Comparison of ENCODE assay signal across 9 cellular contexts in the genomic region with DNA sequence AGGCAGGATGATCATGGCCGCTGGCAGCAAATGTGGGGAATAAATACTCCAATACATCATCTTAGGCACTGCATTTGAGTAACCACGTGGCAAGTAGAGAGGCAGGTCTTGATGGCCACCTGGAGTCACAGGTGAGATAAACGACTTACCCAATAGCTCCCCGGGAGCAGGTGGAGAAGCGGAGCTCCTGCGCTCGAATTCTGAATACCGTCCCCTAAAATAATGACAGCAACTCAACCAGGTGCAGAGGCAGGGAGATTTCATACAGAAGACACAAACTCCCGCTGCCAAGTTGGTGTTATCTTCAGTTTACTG. TPM values are rescaled to one million over a fixed set of nuclear protein-coding genes. Genes with fewer than 3 reads are reported as not detected.
A peak's percentile ranks its signal among the peaks of the same experiment; 100 is the strongest.
DNase-seq lines count a peak whose midpoint lies in the region; ATAC-seq and TF ChIP-seq lines count a peak whose summit lies in the region.
"Had no signal": no experiment of that assay in that cellular context is flagged by ENCODE, and none has a peak within 500 bp of the region (broad histone marks: within the 10 kb centered on the region; RNA-seq: fewer than 3 reads in every experiment).

No MANE protein-coding gene starts in this region.

- peak overlapping the region in 1 of 2 experiments; percentile 15 for H2BK12ac ChIP-seq in mesenchymal stem cell (ENCODE audit: low read length in 2 of 2)

- H3K27ac ChIP-seq in BLaER1: peak overlapping the region; percentile 94
- peak overlapping the region; percentile 89 for H3K27ac ChIP-seq in KOPT-K1 (ENCODE audit: low read depth, low read length, poor library complexity, severe bottlenecking)
- no peak overlapping the region for H3K27ac ChIP-seq in mesenchymal stem cell (ENCODE audit: low read length, poor library complexity, severe bottlenecking)
- H3K27ac ChIP-seq in vagina: peak overlapping the region; percentile 99

- no peaks in the 10 kb centered on the region for H3K4me1 Mint-ChIP-seq in Caco-2 (ENCODE audit: low read depth, unreplicated experiment)

- intact Hi-C loops in vagina (cut with DNase I) (no loop called here), Caco-2 (cut with micrococcal nuclease; ENCODE audit: unreplicated experiment) (no loop called here)

- CTCF ChIA-PET in Caco-2 (lab: Charles Lee): no interaction called here

- no peak overlapping the region for H2BK120ac ChIP-seq in mesenchymal stem cell (ENCODE audit: low read depth, low read length)

- H3K9me3 Mint-ChIP-seq in Caco-2 (ENCODE audit: unreplicated experiment): no peaks in the 10 kb centered on the region

- H2AK5ac ChIP-seq in mesenchymal stem cell (ENCODE audit: low read length, severe bottlenecking): no peak overlapping the region

- TF ChIP-seq POLR2A in vagina (IDR thresholded peaks at IDR 0.05): no peak

- no peak overlapping the region for H3K14ac ChIP-seq in mesenchymal stem cell (ENCODE audit: low read length in 2 of 2)

- peak overlapping the region; percentile 100 for H3K4me2 ChIP-seq in BLaER1
- no peak overlapping the region for H3K4me2 ChIP-seq in mesenchymal stem cell (ENCODE audit: low read length, poor library complexity, severe bottlenecking)

- H3K23ac ChIP-seq in mesenchymal stem cell (ENCODE audit: low read length in 2 of 2): no peak overlapping the region

- H3K4me3 ChIP-seq in BLaER1 (peak overlapping the region; percentile 76), astrocyte of the cerebellum (ENCODE audit: low read depth, low read length) (peak overlapping the region; percentile 46), mesenchymal stem cell (ENCODE audit: insufficient read depth in 1 of 2, low read depth in 1 of 2, low read length in 2 of 2) (peak overlapping the region in 1 of 2 experiments; percentile 86), vagina (peak overlapping the region; percentile 57 to 70), Caco-2 (ENCODE audit: low read depth, low read length) (no peak overlapping the region)

- H3K27me3 ChIP-seq in BLaER1: no peaks in the 10 kb centered on the region
- no peaks in the 10 kb centered on the region for H3K27me3 ChIP-seq in mesenchymal stem cell (ENCODE audit: control insufficient read depth in 1 of 2, insufficient read depth in 1 of 2, low read length in 2 of 2)
- H3K27me3 ChIP-seq in vagina: no peaks in the 10 kb centered on the region
- H3K27me3 ChIP-seq in Caco-2 (replicated peaks; ENCODE audit: control insufficient read depth, insufficient read depth, low read length): no peaks in the 10 kb centered on the region; the same call in none of the 2 replicates

- H3K18ac ChIP-seq in mesenchymal stem cell (ENCODE audit: low read depth in 1 of 2, low read length in 2 of 2): peak overlapping the region in 1 of 2 experiments; percentile 24

- H4K8ac ChIP-seq in mesenchymal stem cell (ENCODE audit: low read length): no peak overlapping the region

- POLR2A ChIA-PET in Caco-2 (lab: Charles Lee): no interaction called here

- no peak overlapping the region for H2BK5ac ChIP-seq in mesenchymal stem cell (ENCODE audit: low read depth, low read length, poor library complexity, severe bottlenecking)

- peaks cover 3% of the 10 kb centered on the region for H3K79me1 ChIP-seq in mesenchymal stem cell (replicated peaks; ENCODE audit: low read length, poor library complexity, severe bottlenecking)

- in situ Hi-C loops in astrocyte of the cerebellum (cut with HindIII; ENCODE audit: low sequenced_read_pairs): no loop called here

- H3K36me3 Mint-ChIP-seq in Caco-2 (ENCODE audit: insufficient read depth, unreplicated experiment): no peaks in the 10 kb centered on the region

- BruUV-seq in Caco-2 (replicated peaks; lab: Mats Ljungman, UMichigan): no TSS peak

- peaks cover 7% of the 10 kb centered on the region for H3K27me3 Mint-ChIP-seq in Caco-2 (ENCODE audit: insufficient read depth, unreplicated experiment)

- TF ChIP-seq CTCF in astrocyte of the cerebellum (IDR thresholded peaks at IDR 0.05; ENCODE audit: low read depth, low read length, missing control alignments) (no peak), vagina (IDR thresholded peaks at IDR 0.05) (no peak), Caco-2 (IDR thresholded peaks at IDR 0.05; ENCODE audit: insufficient read depth in 1 of 2, low read depth in 1 of 2, low read length in 1 of 2, severe bottlenecking in 1 of 2, unreplicated experiment in 1 of 2) (no peak)

- no peak overlapping the region for H3K4ac ChIP-seq in mesenchymal stem cell (ENCODE audit: low read depth in 1 of 2, low read length in 2 of 2)

- H4K91ac ChIP-seq in mesenchymal stem cell (ENCODE audit: low read length): no peak overlapping the region

- peaks cover 32% of the 10 kb centered on the region for H4K20me1 ChIP-seq in BLaER1

- no peak for ATAC-seq in GM18873 (IDR thresholded peaks at IDR 0.05; ENCODE audit: low FRiP score, unreplicated experiment)

- no peak overlapping the region for H3K27ac Mint-ChIP-seq in Caco-2 (ENCODE audit: unreplicated experiment)

- no peak overlapping the region for H2AFZ ChIP-seq in mesenchymal stem cell (ENCODE audit: low read depth, low read length)

- H3K9me3 ChIP-seq in BLaER1 (no peaks in the 10 kb centered on the region), KOPT-K1 (ENCODE audit: insufficient read depth, low read length, poor library complexity, severe bottlenecking) (no peaks in the 10 kb centered on the region), mesenchymal stem cell (ENCODE audit: control insufficient read depth, low read length) (no peaks in the 10 kb centered on the region), vagina (no peaks in the 10 kb centered on the region), Caco-2 (no peaks in the 10 kb centered on the region)

- DNase-seq in astrocyte of the cerebellum (ENCODE audit: low read depth) (no peak), mesenchymal stem cell (no peak), vagina (ENCODE audit: extremely low spot score in 2 of 2) (no peak), NCI-H128 (lab: John Stamatoyannopoulos, UW; ENCODE audit: unreplicated experiment) (no peak), Caco-2 (no peak)

- peak overlapping the region; percentile 77 for H2BK15ac ChIP-seq in mesenchymal stem cell (ENCODE audit: low read depth, poor library complexity, severe bottlenecking)

- H3K4me1 ChIP-seq in BLaER1: peaks cover 55% of the 10 kb centered on the region
- peaks cover 29% of the 10 kb centered on the region for H3K4me1 ChIP-seq in mesenchymal stem cell (ENCODE audit: control insufficient read depth, insufficient read depth, low read depth, low read length)
- H3K4me1 ChIP-seq in vagina: peaks cover 55% of the 10 kb centered on the region
- H3K4me1 ChIP-seq in Caco-2: no peaks in the 10 kb centered on the region

- 32% methylated on average over 9 of the region's 9 CpGs for WGBS in mesenchymal stem cell

- H3K4me3 Mint-ChIP-seq in Caco-2 (ENCODE audit: unreplicated experiment): no peak overlapping the region

- H3K36me3 ChIP-seq in BLaER1 (peaks cover 41% of the 10 kb centered on the region), KOPT-K1 (ENCODE audit: insufficient read depth, low read length) (peaks cover 40% of the 10 kb centered on the region), mesenchymal stem cell (ENCODE audit: control insufficient read depth in 1 of 2, insufficient read depth in 2 of 2, low read depth in 1 of 2, low read length in 2 of 2) (peaks cover 0 to 47% of the 10 kb centered on the region in 2 experiments), vagina (no peaks in the 10 kb centered on the region), Caco-2 (ENCODE audit: control insufficient read depth, insufficient read depth, low read length) (no peaks in the 10 kb centered on the region)

- H3K9ac ChIP-seq in BLaER1 (peak overlapping the region; percentile 90), mesenchymal stem cell (ENCODE audit: low read length) (peak overlapping the region; percentile 96)

RNA-seq across cellular contexts. Expression of gene SLC43A3, which starts 0.5 kb away (rescaled TPM):
- 3.9 TPM for polyA plus RNA-seq in mesenchymal stem cell (2013, experiment 1 of 2)
- 3.8 TPM for polyA plus RNA-seq in mesenchymal stem cell (2013, experiment 2 of 2)
- total RNA-seq in vagina (53.5 TPM), Caco-2 (2022) (not detected in 2 replicates)

RNA-seq across cellular contexts. Expression of gene RTN4RL2, which starts 33.9 kb away (rescaled TPM):
- polyA plus RNA-seq in mesenchymal stem cell (2013, experiment 1 of 2): 0.28 TPM
- polyA plus RNA-seq in mesenchymal stem cell (2013, experiment 2 of 2): 0.22 TPM
- total RNA-seq in vagina (2.0 TPM), Caco-2 (2022) (5.5 and 5.6 TPM in 2 replicates)

RNA-seq across cellular contexts. Expression of gene PRG2, which starts 35.9 kb away (rescaled TPM):
- polyA plus RNA-seq in mesenchymal stem cell (2013, experiment 1 of 2): not detected
- 0.04 TPM for polyA plus RNA-seq in mesenchymal stem cell (2013, experiment 2 of 2)
- not detected for total RNA-seq in vagina
- not detected in 2 replicates for total RNA-seq in Caco-2 (2022)
- total RNA-seq: lung microvascular endothelial cell had no signal

RNA-seq across cellular contexts. Expression of gene PRG3, which starts 45.4 kb away (rescaled TPM):
- polyA plus RNA-seq in mesenchymal stem cell (2013, experiment 1 of 2): not detected
- not detected for polyA plus RNA-seq in mesenchymal stem cell (2013, experiment 2 of 2)
- total RNA-seq in vagina (not detected), Caco-2 (2022) (not detected in 2 replicates)
- total RNA-seq: lung microvascular endothelial cell had no signal

Comparison
In these comparisons a context has a peak if more than half of its experiments do, and no peak if none do; other contexts are left out.
1. RNA of gene SLC43A3, which starts 0.5 kb away (total RNA-seq): 53.5 TPM in vagina (single experiment); not detected in Caco-2; every median in the first group is over 10 times any median in the second.